In genomic region chr12:11022520-11022919, GRCh38 we compare ENCODE assay signal across 20 cellular contexts. TPM values are rescaled to one million over a fixed set of nuclear protein-coding genes. Genes with fewer than 3 reads are reported as not detected.
"Had no signal": no experiment of that assay in that cellular context is flagged by ENCODE, and none has a peak within 500 bp of the region (broad histone marks: within the 10 kb centered on the region; RNA-seq: fewer than 3 reads in every experiment).

Gene TAS2R19 (minus strand): TSS chr12:11022620. CDS start chr12:11022571, 49 bp downstream.

- FAIRE-seq: kidney had no signal

- H3K27ac Mint-ChIP-seq: memory B cell, mesothelial cell of epicardium, natural killer cell, neural progenitor cell, type B pancreatic cell had no signal

- H3K27me3 Mint-ChIP-seq: memory B cell, type B pancreatic cell had no signal

- H3K4me1 Mint-ChIP-seq: mesothelial cell of epicardium, neural progenitor cell had no signal

- H3K4me3 Mint-ChIP-seq: memory B cell, mesothelial cell of epicardium, natural killer cell, neural progenitor cell, type B pancreatic cell had no signal

- ATAC-seq: left cardiac atrium, lower lobe of right lung, natural killer cell, psoas muscle had no signal

- DNase-seq: colonic mucosa; dermis blood vessel endothelial cell; foreskin melanocyte; head of caudate nucleus; kidney; left cardiac atrium; left ventricle myocardium inferior; lower lobe of right lung; natural killer cell; nucleus accumbens; psoas muscle; sigmoid colon; stimulated activated naive CD4-positive, alpha-beta T cell treated with Interleukin-2 at 50 U/mL for 16 hours; thyroid gland; uterus had no signal

RNA-seq across cellular contexts. Expression of gene TAS2R19, which starts in this region (rescaled TPM):
- total RNA-seq: epithelial cell of proximal tubule had no signal
